Comparison of ENCODE assay signal across 20 cellular contexts in genomic region chr20:48953653-48954052, GRCh38. TPM values are rescaled to one million over a fixed set of nuclear protein-coding genes. Genes with fewer than 3 reads are reported as not detected.
DNase-seq lines count a peak whose midpoint lies in the region; ATAC-seq, FAIRE-seq and TF ChIP-seq lines count a peak whose summit lies in the region.
"Had no signal": no experiment of that assay in that cellular context is flagged by ENCODE, and none has a peak within 500 bp of the region (broad histone marks: within the 10 kb centered on the region; RNA-seq: fewer than 3 reads in every experiment).

No MANE protein-coding gene starts in this region.

- H4K20me1 ChIP-seq in K562 (replicated peaks; ENCODE audit: control insufficient read depth, insufficient read depth, low read length) (0 out of 2 replicates have a peak, but pooled peaks cover 3% of the 10 kb centered on the region), OCI-LY7 (ENCODE audit: insufficient read depth, low read length) (no peaks in the 10 kb centered on the region)

- H3K4me1 ChIP-seq in cardiac muscle cell (ENCODE audit: low read depth) (peaks cover 54% of the 10 kb centered on the region), K562 (replicated peaks in 1 of 2; ENCODE audit: control insufficient read depth in 2 of 2, insufficient read depth in 2 of 2, low read length in 2 of 2) (peaks cover 4 to 9% of the 10 kb centered on the region in 2 experiments; a peak in 3 of 5 replicates), OCI-LY7 (ENCODE audit: insufficient read depth, low read length, poor library complexity, severe bottlenecking) (no peaks in the 10 kb centered on the region)

- in situ Hi-C loops in K562 (cut with MboI): no loop called here

- intact Hi-C loops in cardiac septum (cut with DNase I) (no loop called here), K562 (cut with micrococcal nuclease) (no loop called here), left ventricle myocardium superior (cut with micrococcal nuclease) (no loop called here), OCI-LY7 (cut with micrococcal nuclease; ENCODE audit: unreplicated experiment) (no loop called here)

- no peaks in the 10 kb centered on the region for H3K9me2 ChIP-seq in OCI-LY7 (ENCODE audit: insufficient read depth, low read length)

- H3K9me1 ChIP-seq in K562 (ENCODE audit: control insufficient read depth, insufficient read depth, low read length): peaks cover 2% of the 10 kb centered on the region

- H3K27me3 ChIP-seq in cardiac muscle cell: no peaks in the 10 kb centered on the region
- no peaks in the 10 kb centered on the region for H3K27me3 ChIP-seq in K562 (ENCODE audit: control insufficient read depth in 2 of 2, insufficient read depth in 2 of 2, low read length in 2 of 2)
- H3K27me3 ChIP-seq: BE2C had no signal

- H2AFZ ChIP-seq in K562 (ENCODE audit: low read depth, low read length) (no peak overlapping the region), OCI-LY7 (ENCODE audit: low read length) (no peak overlapping the region)
- H2AFZ ChIP-seq: GM23338 had no signal

- no peak for TF ChIP-seq EP300 in K562 (IDR thresholded peaks at IDR 0.05; ENCODE audit: low read length)

- TF ChIP-seq POLR2A in K562 (conservative IDR thresholded peaks at IDR 0.05): no peak

- DNase-seq in cardiac muscle cell (ENCODE audit: low read depth in 1 of 2, low spot score in 1 of 2) (peak in 1 of 2 donors; percentile 26), cardiac septum (ENCODE audit: low spot score) (no peak), K562 (ENCODE audit: extremely low read depth in 1 of 4, low spot score in 3 of 4) (no peak), left ventricle myocardium superior (no peak), OCI-LY7 (ENCODE audit: low spot score) (no peak), NCI-H2081 (lab: John Stamatoyannopoulos, UW) (no peak)
- no peak for DNase-seq in stimulated activated CD8-positive, alpha-beta memory T cell treated with anti-CD3 and anti-CD28 coated beads, Interleukin-4, amount 100 ng/mL, for 48 hours
- DNase-seq: BE2C; CD4-positive, alpha-beta memory T cell; COR-L47; DMS153; DMS79 treated with DMSO at 0.1 percent for 48 hours; EL; H7 had no signal

- peak; percentile 11 for FAIRE-seq in K562 (lab: Jason Lieb, UNC)
- FAIRE-seq: A204.1, D721Med, G401.6, GM12891 had no signal

- H3K9me3 ChIP-seq in cardiac muscle cell (ENCODE audit: low read depth): no peaks in the 10 kb centered on the region
- H3K9me3 ChIP-seq in K562 (replicated peaks; ENCODE audit: control insufficient read depth, insufficient read depth, low read depth, low read length): no peaks in the 10 kb centered on the region
- H3K9me3 ChIP-seq in OCI-LY7 (ENCODE audit: low read length): no peaks in the 10 kb centered on the region
- H3K9me3 ChIP-seq: BE2C had no signal

- no peak overlapping the region for H3K4me2 ChIP-seq in K562 (ENCODE audit: insufficient read depth, low read length)
- H3K4me2 ChIP-seq in OCI-LY7 (ENCODE audit: low read length): no peak overlapping the region
- H3K4me2 ChIP-seq: GM23338 had no signal

- peaks cover 8% of the 10 kb centered on the region for H3K36me3 ChIP-seq in cardiac muscle cell
- peaks cover 82% of the 10 kb centered on the region for H3K36me3 ChIP-seq in K562 (ENCODE audit: control insufficient read depth, insufficient read depth, low read length)
- H3K36me3 ChIP-seq in OCI-LY7 (ENCODE audit: insufficient read depth, low read length): peaks cover 93% of the 10 kb centered on the region

- WGBS in K562 (ENCODE audit: insufficient coverage, low coverage, missing lambda C conversion rate): 61% methylated on average over 6 of the region's 6 CpGs

- H3K27ac ChIP-seq in cardiac muscle cell: peak overlapping the region; percentile 59
- H3K27ac ChIP-seq in K562 (ENCODE audit: extremely low read depth, low read depth, low read length): no peak overlapping the region; the same call in 2 of the 3 replicates
- H3K27ac ChIP-seq in OCI-LY7 (ENCODE audit: low read depth, low read length, poor library complexity, severe bottlenecking): no peak overlapping the region
- H3K27ac ChIP-seq: C4-2B had no signal

- POLR2A ChIA-PET in K562 (lab: Yijun Ruan, JAX): no interaction called here
- POLR2A ChIA-PET in OCI-LY7 (lab: Charles Lee): interaction anchor here (1.9 kb wide), 1 partner anchor 9 kb away, joined by 4 read pairs; no protein-coding TSS in a partner anchor

- no peak for TF ChIP-seq RAD21 in K562 (CRISPR knock-in tag; conservative IDR thresholded peaks at IDR 0.05 in 1 of 2, IDR thresholded peaks at IDR 0.05 in 1 of 2)

- BruUV-seq in K562 (replicated peaks; lab: Mats Ljungman, UMichigan): no TSS peak
- BruUV-seq in OCI-LY7 (replicated peaks; lab: Mats Ljungman, UMichigan): no TSS peak

- H3K4me3 ChIP-seq in cardiac muscle cell (no peak overlapping the region), K562 (no peak overlapping the region), OCI-LY7 (ENCODE audit: low read depth, low read length, poor library complexity, severe bottlenecking) (no peak overlapping the region)
- H3K4me3 ChIP-seq: GM23338 had no signal

- no peaks in the 10 kb centered on the region for H3K79me2 ChIP-seq in K562 (ENCODE audit: control insufficient read depth, insufficient read depth, low read length)
- no peaks in the 10 kb centered on the region for H3K79me2 ChIP-seq in OCI-LY7 (ENCODE audit: insufficient read depth, low read depth, low read length)

- CTCF ChIA-PET in K562 (lab: Yijun Ruan, JAX; ENCODE audit: low intra/inter-chr PET ratio) (no interaction called here), OCI-LY7 (lab: Charles Lee; ENCODE audit: unreplicated experiment) (no interaction called here)

- TF ChIP-seq CTCF in cardiac muscle cell (IDR thresholded peaks at IDR 0.05; ENCODE audit: low read depth, low read length) (no peak), K562 (IDR thresholded peaks at IDR 0.05 in 2 of 3, conservative IDR thresholded peaks at IDR 0.05 in 1 of 3; ENCODE audit: insufficient read depth in 2 of 3, low read depth in 1 of 3, low read length in 3 of 3) (no peak), OCI-LY7 (conservative IDR thresholded peaks at IDR 0.05; ENCODE audit: low read length) (no peak)

- H3K9ac ChIP-seq in K562 (ENCODE audit: insufficient read depth in 1 of 2, low read depth in 2 of 2, low read length in 2 of 2): no peak overlapping the region

- no peak for ATAC-seq in K562
- ATAC-seq in left ventricle myocardium superior: peak; percentile 16
- ATAC-seq: GM23338 had no signal

TF ChIP-seq in K562, 482 proteins besides CTCF, POLR2A, EP300 and RAD21:
- TF ChIP-seq CBFA2T3 (IDR thresholded peaks at IDR 0.05): 0 out of 2 replicates have a peak, but pooled peaks have one; percentile 9
- peak; percentile 66 for TF ChIP-seq ZNF766 (CRISPR knock-in tag; conservative IDR thresholded peaks at IDR 0.05)
- no peak for TF ChIP-seq ZNF583 (CRISPR knock-in tag; IDR thresholded peaks at IDR 0.05)
- TF ChIP-seq RBFOX2 (IDR thresholded peaks at IDR 0.05; ENCODE audit: low read depth, low read length): no peak
- TF ChIP-seq RCOR1 (IDR thresholded peaks at IDR 0.05; ENCODE audit: borderline replicate concordance in 1 of 2, low read depth in 2 of 2, low read length in 2 of 2): peak in 1 of 2 experiments; percentile 22; a peak in 1 of 4 replicates
- TF ChIP-seq THRAP3 (IDR thresholded peaks at IDR 0.05; ENCODE audit: borderline replicate concordance): no peak
- TF ChIP-seq ESRRA (IDR thresholded peaks at IDR 0.05; ENCODE audit: borderline replicate concordance, low read depth): no peak
- TF ChIP-seq ZNF830 (CRISPR knock-in tag; IDR thresholded peaks at IDR 0.05): no peak
- 0 out of 2 replicates have a peak, but pooled peaks have one; percentile 9 for TF ChIP-seq JUND (IDR thresholded peaks at IDR 0.05; ENCODE audit: borderline replicate concordance, low read depth, low read length)
- TF ChIP-seq JUND (tag; IDR thresholded peaks at IDR 0.05; ENCODE audit: borderline replicate concordance, low read depth, low read length): no peak
- no peak for TF ChIP-seq ZNF174 (CRISPR knock-in tag; IDR thresholded peaks at IDR 0.05)
- no peak for TF ChIP-seq CBFA2T2 (conservative IDR thresholded peaks at IDR 0.05)

RNA-seq across cellular contexts. Expression of gene ARFGEF2, which starts 32.1 kb away (rescaled TPM):
- total RNA-seq in cardiac muscle cell (20.5 and 20.6 TPM in 2 replicates), cardiac septum (37.0 TPM), K562 (2014; rRNA removed) (13.5 and 17.0 TPM in 2 replicates), K562 (2014; rRNA removed; fragmentation: Illumina TruSeq; extraction: Trizol) (17.8 and 18.7 TPM in 2 replicates), K562 (2015; rRNA removed; fragmentation: Illumina TruSeq; extraction: Trizol) (17.6 and 18.1 TPM in 2 replicates), K562 (2021) (16.8 and 18.8 TPM in 2 replicates), left ventricle myocardium superior (44.9 TPM), OCI-LY7 (2022) (40.3 and 42.1 TPM in 2 replicates)
- polyA plus RNA-seq in cardiac muscle cell (7.0 and 8.5 TPM in 2 replicates), K562 (2011; rRNA removed) (10.1 and 13.5 TPM in 2 replicates), K562 (2014; fragmentation: Illumina TruSeq; extraction: Trizol) (12.7 and 13.7 TPM in 2 replicates), K562 (2014; fragmentation: Nextera tagmentation; extraction: Ambion mirVana) (1 to 10 TPM; 4.2 TPM), K562 (2014; rRNA removed) (9.1 and 9.4 TPM in 2 replicates)
- total RNA-seq in K562 (2011; cell fraction: chromatin; rRNA removed; ENCODE audit: low replicate concordance): 31.2 and 69.0 TPM in 2 replicates
- total RNA-seq in K562 (2011; cell fraction: nucleolus; rRNA removed): 19.2 and 25.7 TPM in 2 replicates
- total RNA-seq in K562 (2011; cell fraction: nucleoplasm; rRNA removed): 20.0 and 31.2 TPM in 2 replicates
- polyA plus RNA-seq in K562 (2011; cell fraction: cytosol; rRNA removed): 5.8 and 7.7 TPM in 2 replicates
- polyA plus RNA-seq in K562 (2011; cell fraction: nucleus; rRNA removed): 19.2 and 21.4 TPM in 2 replicates
- 9.0 and 9.8 TPM in 2 replicates for polyA plus RNA-seq in K562 (2012)
- 33.9 and 36.1 TPM in 2 replicates for polyA minus RNA-seq in K562 (2011; rRNA and poly(A)+ RNA removed)
- polyA minus RNA-seq in K562 (2011; cell fraction: cytosol; rRNA and poly(A)+ RNA removed): 12.8 and 16.2 TPM in 2 replicates
- 11.7 and 19.5 TPM in 2 replicates for polyA minus RNA-seq in K562 (2011; cell fraction: nucleus; rRNA and poly(A)+ RNA removed)
- 18.4 and 23.4 TPM in 2 replicates for total RNA-seq in OCI-LY7 (2014; rRNA removed; shearing (Covaris generic))
